1 cellular context compared by ENCODE assay signal in the genomic region with DNA sequence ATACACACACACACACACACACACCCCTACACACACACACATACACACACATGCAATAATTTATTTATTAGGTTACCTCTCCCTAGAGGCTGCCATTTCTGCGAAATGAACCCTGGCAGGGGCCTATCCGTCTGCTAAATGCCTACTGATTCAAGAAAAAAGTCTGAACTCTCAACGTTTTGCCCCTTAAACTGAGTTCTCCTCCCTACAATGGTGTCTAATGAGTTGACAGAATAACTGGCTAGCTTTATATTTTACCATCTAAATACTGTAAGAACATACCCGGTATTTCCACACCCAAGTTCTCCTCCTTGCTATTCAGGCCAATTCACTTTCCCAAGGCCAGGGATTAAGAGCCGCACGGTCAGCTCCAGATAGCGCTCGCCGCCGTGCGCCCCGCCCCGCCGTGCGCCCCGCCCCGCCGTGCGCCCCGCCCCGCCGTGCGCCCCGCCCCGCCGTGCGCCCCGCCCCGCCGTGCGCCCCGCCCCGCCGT.
TF ChIP-seq lines count a peak whose summit lies in the region.

No MANE protein-coding gene starts in this region.

TF ChIP-seq in K562, 482 proteins besides CTCF, POLR2A, EP300 and RAD21:
- TF ChIP-seq, protein P1, sequence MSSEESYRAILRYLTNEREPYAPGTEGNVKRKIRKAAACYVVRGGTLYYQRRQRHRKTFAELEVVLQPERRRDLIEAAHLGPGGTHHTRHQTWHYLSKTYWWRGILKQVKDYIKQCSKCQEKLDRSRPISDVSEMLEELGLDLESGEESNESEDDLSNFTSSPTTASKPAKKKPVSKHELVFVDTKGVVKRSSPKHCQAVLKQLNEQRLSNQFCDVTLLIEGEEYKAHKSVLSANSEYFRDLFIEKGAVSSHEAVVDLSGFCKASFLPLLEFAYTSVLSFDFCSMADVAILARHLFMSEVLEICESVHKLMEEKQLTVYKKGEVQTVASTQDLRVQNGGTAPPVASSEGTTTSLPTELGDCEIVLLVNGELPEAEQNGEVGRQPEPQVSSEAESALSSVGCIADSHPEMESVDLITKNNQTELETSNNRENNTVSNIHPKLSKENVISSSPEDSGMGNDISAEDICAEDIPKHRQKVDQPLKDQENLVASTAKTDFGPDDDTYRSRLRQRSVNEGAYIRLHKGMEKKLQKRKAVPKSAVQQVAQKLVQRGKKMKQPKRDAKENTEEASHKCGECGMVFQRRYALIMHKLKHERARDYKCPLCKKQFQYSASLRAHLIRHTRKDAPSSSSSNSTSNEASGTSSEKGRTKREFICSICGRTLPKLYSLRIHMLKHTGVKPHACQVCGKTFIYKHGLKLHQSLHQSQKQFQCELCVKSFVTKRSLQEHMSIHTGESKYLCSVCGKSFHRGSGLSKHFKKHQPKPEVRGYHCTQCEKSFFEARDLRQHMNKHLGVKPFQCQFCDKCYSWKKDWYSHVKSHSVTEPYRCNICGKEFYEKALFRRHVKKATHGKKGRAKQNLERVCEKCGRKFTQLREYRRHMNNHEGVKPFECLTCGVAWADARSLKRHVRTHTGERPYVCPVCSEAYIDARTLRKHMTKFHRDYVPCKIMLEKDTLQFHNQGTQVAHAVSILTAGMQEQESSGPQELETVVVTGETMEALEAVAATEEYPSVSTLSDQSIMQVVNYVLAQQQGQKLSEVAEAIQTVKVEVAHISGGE (CRISPR knock-in tag; IDR thresholded peaks at IDR 0.05) = no peak
- TF ChIP-seq BHLHE40 (IDR thresholded peaks at IDR 0.05; ENCODE audit: low read length) = peak; percentile 15; the same call in 1 of the 2 replicates
- TF ChIP-seq GABPA (tag; conservative IDR thresholded peaks at IDR 0.05; ENCODE audit: low read depth) = no peak
- TF ChIP-seq PHF20 (IDR thresholded peaks at IDR 0.05; ENCODE audit: partially characterized antibody) = peak; percentile 23
